Comparison of ENCODE assay signal across 8 cellular contexts in the genomic region with DNA sequence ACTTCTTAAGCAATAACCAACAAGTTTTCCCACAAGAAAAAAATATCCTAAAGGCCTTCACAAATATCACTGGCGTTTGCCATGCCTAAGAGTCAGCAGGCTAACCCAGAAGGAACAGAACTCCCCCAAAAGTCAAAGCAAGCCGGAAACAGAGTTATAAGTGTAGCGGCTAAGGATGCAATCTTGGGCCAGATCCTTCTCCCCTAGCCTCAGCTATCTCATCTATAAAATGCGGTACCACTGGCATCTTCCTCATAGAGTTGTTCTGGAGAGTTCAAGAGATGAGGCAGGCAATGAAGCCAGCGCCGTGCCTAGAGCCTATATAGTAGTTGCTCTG. TPM values are rescaled to one million over a fixed set of nuclear protein-coding genes. Genes with fewer than 3 reads are reported as not detected.
DNase-seq lines count a peak whose midpoint lies in the region; ATAC-seq and TF ChIP-seq lines count a peak whose summit lies in the region.

No MANE protein-coding gene starts in this region.

- H3K4me1 ChIP-seq in lower lobe of right lung (peaks cover 31% of the 10 kb centered on the region), upper lobe of right lung (peaks cover 19% of the 10 kb centered on the region)

- peaks cover 44% of the 10 kb centered on the region for H3K4me1 Mint-ChIP-seq in activated naive CD4-positive, alpha-beta T cell treated with anti-CD3 and anti-CD28 coated beads, Interleukin-2, amount 50 U/mL, for 24 hours

- H3K27ac Mint-ChIP-seq in activated naive CD4-positive, alpha-beta T cell treated with anti-CD3 and anti-CD28 coated beads, Interleukin-2, amount 50 U/mL, for 24 hours, result peak overlapping the region; percentile 99

- no peak for DNase-seq in activated naive CD4-positive, alpha-beta T cell treated with anti-CD3 and anti-CD28 coated beads, Interleukin-2, amount 50 U/mL, for 16 hours
- DNase-seq in astrocyte of the spinal cord (ENCODE audit: low read depth, low spot score) (no peak), lower lobe of right lung (no peak), upper lobe of right lung (no peak), COLO829 (ENCODE audit: low spot score) (no peak)

- ATAC-seq in lower lobe of right lung (no peak), upper lobe of right lung (no peak), HG03108 (IDR thresholded peaks at IDR 0.05; ENCODE audit: unreplicated experiment) (no peak), HG03521 (IDR thresholded peaks at IDR 0.05; ENCODE audit: unreplicated experiment) (no peak)

- peaks cover 10% of the 10 kb centered on the region for H3K36me3 ChIP-seq in lower lobe of right lung
- peaks cover 7% of the 10 kb centered on the region for H3K36me3 ChIP-seq in upper lobe of right lung

- TF ChIP-seq CTCF in astrocyte of the spinal cord (IDR thresholded peaks at IDR 0.05; ENCODE audit: low read depth, low read length) (no peak), lower lobe of right lung (IDR thresholded peaks at IDR 0.05) (no peak), upper lobe of right lung (IDR thresholded peaks at IDR 0.05) (no peak)

- H3K9me3 ChIP-seq in lower lobe of right lung (no peaks in the 10 kb centered on the region), upper lobe of right lung (no peaks in the 10 kb centered on the region)

- H3K27me3 ChIP-seq in lower lobe of right lung (ENCODE audit: low read depth), result no peaks in the 10 kb centered on the region
- no peaks in the 10 kb centered on the region for H3K27me3 ChIP-seq in upper lobe of right lung

- intact Hi-C loops in lower lobe of right lung (cut with DNase I) (no loop called here), upper lobe of right lung (cut with DNase I) (no loop called here)

- H3K27me3 Mint-ChIP-seq in activated naive CD4-positive, alpha-beta T cell treated with anti-CD3 and anti-CD28 coated beads, Interleukin-2, amount 50 U/mL, for 24 hours, result no peaks in the 10 kb centered on the region

- no peaks in the 10 kb centered on the region for H3K9me3 Mint-ChIP-seq in activated naive CD4-positive, alpha-beta T cell treated with anti-CD3 and anti-CD28 coated beads, Interleukin-2, amount 50 U/mL, for 24 hours

- peaks cover 12% of the 10 kb centered on the region for H3K36me3 Mint-ChIP-seq in activated naive CD4-positive, alpha-beta T cell treated with anti-CD3 and anti-CD28 coated beads, Interleukin-2, amount 50 U/mL, for 24 hours

- H3K27ac ChIP-seq in lower lobe of right lung, result peak overlapping the region; percentile 70
- H3K27ac ChIP-seq in upper lobe of right lung, result peak overlapping the region; percentile 77

- peak overlapping the region; percentile 68 for H3K4me3 ChIP-seq in astrocyte of the spinal cord (ENCODE audit: low read depth, low read length)
- peak overlapping the region; percentile 88 for H3K4me3 ChIP-seq in lower lobe of right lung
- H3K4me3 ChIP-seq in upper lobe of right lung, result peak overlapping the region; percentile 88

- in situ Hi-C loops in astrocyte of the spinal cord (cut with HindIII; ENCODE audit: low sequenced_read_pairs), result no loop called here

- H3K4me3 Mint-ChIP-seq in activated naive CD4-positive, alpha-beta T cell treated with anti-CD3 and anti-CD28 coated beads, Interleukin-2, amount 50 U/mL, for 24 hours, result peak overlapping the region; percentile 96

RNA-seq across cellular contexts. Expression of gene DPM2, which starts 0.6 kb away (rescaled TPM):
- total RNA-seq in lower lobe of right lung, result 33.7 TPM
- total RNA-seq in upper lobe of right lung, result 37.1 TPM

RNA-seq across cellular contexts. Expression of gene PIP5KL1, which starts 6.4 kb away (rescaled TPM):
- total RNA-seq in lower lobe of right lung (11.5 TPM), upper lobe of right lung (3.5 TPM)

RNA-seq across cellular contexts. Expression of gene ST6GALNAC4, which starts 20.2 kb away (rescaled TPM):
- total RNA-seq in lower lobe of right lung, result 45.6 TPM
- 58.8 TPM for total RNA-seq in upper lobe of right lung

RNA-seq across cellular contexts. Expression of gene ST6GALNAC6, which starts 37.6 kb away (rescaled TPM):
- total RNA-seq in lower lobe of right lung, result 82.0 TPM
- 94.7 TPM for total RNA-seq in upper lobe of right lung

RNA-seq across cellular contexts. Expression of gene EEIG1, which starts 43.8 kb away (rescaled TPM):
- total RNA-seq in lower lobe of right lung (36.0 TPM), upper lobe of right lung (44.7 TPM)
